16 cellular contexts compared by ENCODE assay signal in genomic region chr9:121484659-121485446, GRCh38. TPM values are rescaled to one million over a fixed set of nuclear protein-coding genes. Genes with fewer than 3 reads are reported as not detected.
A peak's percentile ranks its signal among the peaks of the same experiment; 100 is the strongest.
DNase-seq lines count a peak whose midpoint lies in the region; ATAC-seq and TF ChIP-seq lines count a peak whose summit lies in the region.
"Had no signal": no experiment of that assay in that cellular context is flagged by ENCODE, and none has a peak within 500 bp of the region (broad histone marks: within the 10 kb centered on the region; RNA-seq: fewer than 3 reads in every experiment).

No MANE protein-coding gene starts in this region.

- 39 to 46% methylated on average over 10 to 11 of the region's 11 CpGs for WGBS in esophagus squamous epithelium, 2 donors
- WGBS in stomach, 5 donors = 63 to 78% (median 65%) methylated on average over 11 of the region's 11 CpGs

- peaks cover 5% of the 10 kb centered on the region for H3K27me3 Mint-ChIP-seq in activated CD4-positive, alpha-beta memory T cell treated with anti-CD3 and anti-CD28 coated beads, Interleukin-2, amount 10 ng/mL, durations not matched to agents 7 days and 5 days

- no peak for ATAC-seq in GM21381 (IDR thresholded peaks at IDR 0.05; ENCODE audit: unreplicated experiment)

- H3K36me3 Mint-ChIP-seq in activated CD4-positive, alpha-beta memory T cell treated with anti-CD3 and anti-CD28 coated beads, Interleukin-2, amount 10 ng/mL, durations not matched to agents 7 days and 5 days (ENCODE audit: low read depth) = no peaks in the 10 kb centered on the region

- intact Hi-C loops in esophagus squamous epithelium (cut with DNase I) = no loop called here
- intact Hi-C loops in stomach (cut with DNase I; ENCODE audit: low total_unique reads) = no loop called here

- no peak for TF ChIP-seq CTCF in esophagus squamous epithelium (IDR thresholded peaks at IDR 0.05)
- TF ChIP-seq CTCF in stomach (IDR thresholded peaks at IDR 0.05) = no peak

- H3K4me1 ChIP-seq in esophagus squamous epithelium (peaks cover 35 to 75% (median 38%) of the 10 kb centered on the region in 3 donors), stomach (peaks cover 0 to 53% (median 25%) of the 10 kb centered on the region in 4 donors)
- H3K4me1 ChIP-seq: pancreas had no signal

- peak overlapping the region; percentile 80 to 92 (median 88) for H3K27ac ChIP-seq in esophagus squamous epithelium
- H3K27ac ChIP-seq in stomach = peak overlapping the region in 4 of 5 donors; percentile 6 to 76 (median 59)

- CTCF ChIA-PET in activated CD4-positive, alpha-beta memory T cell treated with anti-CD3 and anti-CD28 coated beads, Interleukin-2, amount 10 ng/mL, durations not matched to agents 7 days and 5 days (lab: Charles Lee) = no interaction called here

- no peak overlapping the region for H3K4me3 Mint-ChIP-seq in activated CD4-positive, alpha-beta memory T cell treated with anti-CD3 and anti-CD28 coated beads, Interleukin-2, amount 10 ng/mL, durations not matched to agents 7 days and 5 days
- H3K4me3 Mint-ChIP-seq: T-helper 1 cell treated with Interleukin-12 subunit alpha and Interleukin-12 subunit beta and Interleukin-4 antibody, amounts not matched to agents 30 μg/mL and 1 μg/mL, for 36 hours had no signal

- no peak overlapping the region for H3K27ac Mint-ChIP-seq in activated CD4-positive, alpha-beta memory T cell treated with anti-CD3 and anti-CD28 coated beads, Interleukin-2, amount 10 ng/mL, durations not matched to agents 7 days and 5 days
- H3K27ac Mint-ChIP-seq: T-helper 1 cell treated with Interleukin-12 subunit alpha and Interleukin-12 subunit beta and Interleukin-4 antibody, amounts not matched to agents 30 μg/mL and 1 μg/mL, for 36 hours had no signal

- no peaks in the 10 kb centered on the region for H3K9me3 Mint-ChIP-seq in activated CD4-positive, alpha-beta memory T cell treated with anti-CD3 and anti-CD28 coated beads, Interleukin-2, amount 10 ng/mL, durations not matched to agents 7 days and 5 days
- H3K9me3 Mint-ChIP-seq: T-helper 1 cell treated with Interleukin-12 subunit alpha and Interleukin-12 subunit beta and Interleukin-4 antibody, amounts not matched to agents 30 μg/mL and 1 μg/mL, for 36 hours had no signal

- POLR2A ChIA-PET in activated CD4-positive, alpha-beta memory T cell treated with anti-CD3 and anti-CD28 coated beads, Interleukin-2, amount 10 ng/mL, durations not matched to agents 7 days and 5 days (lab: Charles Lee) = no interaction called here

- H3K9me3 ChIP-seq in esophagus squamous epithelium (no peaks in the 10 kb centered on the region), stomach (no peaks in the 10 kb centered on the region)
- H3K9me3 ChIP-seq: MG63, pancreas had no signal

- TF ChIP-seq EP300 in stomach (IDR thresholded peaks at IDR 0.05) = no peak

- TF ChIP-seq POLR2A in esophagus squamous epithelium (IDR thresholded peaks at IDR 0.05) = no peak
- no peak for TF ChIP-seq POLR2A in stomach (IDR thresholded peaks at IDR 0.05)

- H3K27me3 ChIP-seq in esophagus squamous epithelium (no peaks in the 10 kb centered on the region), stomach (no peaks in the 10 kb centered on the region)
- H3K27me3 ChIP-seq: MG63, pancreas had no signal

- H3K4me1 Mint-ChIP-seq in activated CD4-positive, alpha-beta memory T cell treated with anti-CD3 and anti-CD28 coated beads, Interleukin-2, amount 10 ng/mL, durations not matched to agents 7 days and 5 days = no peaks in the 10 kb centered on the region

- no peak overlapping the region for H3K4me3 ChIP-seq in esophagus squamous epithelium
- H3K4me3 ChIP-seq in stomach = no peak overlapping the region
- H3K4me3 ChIP-seq: MG63, pancreas had no signal

- no peaks in the 10 kb centered on the region for H3K36me3 ChIP-seq in esophagus squamous epithelium
- H3K36me3 ChIP-seq in stomach = no peaks in the 10 kb centered on the region
- H3K36me3 ChIP-seq: MG63, pancreas had no signal

- peak; percentile 9 for DNase-seq in CD1c-positive myeloid dendritic cell (ENCODE audit: extremely low spot score)
- DNase-seq in esophagus squamous epithelium (lab: John Stamatoyannopoulos, UW) = no peak
- DNase-seq in midbrain (lab: John Stamatoyannopoulos, UW) = peak; percentile 67
- DNase-seq in stomach = no peak
- no peak for DNase-seq in NCI-H1436 (lab: John Stamatoyannopoulos, UW)
- no peak for DNase-seq in activated CD4-positive, alpha-beta memory T cell treated with anti-CD3 and anti-CD28 coated beads, Interleukin-2, amount 10 ng/mL, durations not matched to agents 7 days and 5 days
- no peak for DNase-seq in NCI-H1436 treated with DMSO at 0.1 percent for 48 hours (lab: John Stamatoyannopoulos, UW)
- DNase-seq: cortex of kidney, mesendoderm, MG63, NCI-H774, pancreas had no signal

RNA-seq across cellular contexts. Expression of gene GGTA1, which starts 14.8 kb away (rescaled TPM):
- total RNA-seq in esophagus squamous epithelium (10 to 100 TPM; 10.8 to 34.0 (median 27.2) TPM), stomach (10 to 100 TPM in 1 of 5 donors, 1 to 10 TPM in 3, not detected in 1; 7.0 to 19.6 (median 7.1) TPM)
- polyA plus RNA-seq in stomach = 10 to 100 TPM in 1 of 3 donors, 1 to 10 TPM in 2; 6.2 to 14.2 (median 8.1) TPM
- not detected for total RNA-seq in activated CD4-positive, alpha-beta memory T cell treated with anti-CD3 and anti-CD28 coated beads, Interleukin-2, amount 10 ng/mL, durations not matched to agents 7 days and 5 days
- total RNA-seq: HT-29 had no signal
- polyA plus RNA-seq: AG04450 had no signal

Comparison
In these comparisons a context has a peak if more than half of its experiments do, and no peak if none do; other contexts are left out.
1. DNase-seq: peak in CD1c-positive myeloid dendritic cell (single experiment) and midbrain (single experiment); none in esophagus squamous epithelium (single experiment), stomach (single experiment), NCI-H1436 (single experiment), activated CD4-positive, alpha-beta memory T cell treated with anti-CD3 and anti-CD28 coated beads, Interleukin-2, amount 10 ng/mL, durations not matched to agents 7 days and 5 days (single experiment) and NCI-H1436 treated with DMSO at 0.1 percent for 48 hours (single experiment).